1 cellular context compared by ENCODE assay signal in the genomic region with DNA sequence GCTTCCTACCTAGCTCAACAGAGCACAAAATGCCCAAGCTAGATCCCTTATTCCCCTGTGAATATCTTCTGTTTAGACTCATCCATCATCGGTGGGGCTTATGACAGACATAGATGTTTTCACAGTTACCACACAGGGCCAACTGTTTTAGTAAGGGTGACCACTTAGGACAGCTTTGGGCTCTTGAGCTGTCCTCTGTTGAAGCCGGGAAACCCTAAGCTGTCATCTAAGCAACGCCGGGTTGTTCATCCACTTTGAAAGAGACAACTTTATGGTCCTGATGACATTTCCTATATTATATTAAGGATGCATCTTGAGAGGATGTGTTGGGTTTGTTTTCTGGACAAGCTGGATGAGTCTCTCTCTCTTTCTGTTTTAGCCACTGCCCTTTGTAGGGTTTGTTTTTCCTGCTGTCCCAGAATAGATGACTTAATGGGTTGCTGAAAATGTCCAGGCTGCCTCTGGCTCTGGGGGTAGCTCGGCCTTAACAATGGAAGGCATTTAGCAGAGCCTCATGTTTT.
TF ChIP-seq lines count a peak whose summit lies in the region.

No MANE protein-coding gene starts in this region.

TF ChIP-seq in HepG2, 621 proteins besides CTCF, POLR2A, EP300 and RAD21 (continued from another document):
- TF ChIP-seq SRY (CRISPR knock-in tag; IDR thresholded peaks at IDR 0.05) (no peak), KAT8 (CRISPR knock-in tag; IDR thresholded peaks at IDR 0.05) (no peak), CBFB (CRISPR knock-in tag; IDR thresholded peaks at IDR 0.05) (no peak), PRDM10 (CRISPR knock-in tag; IDR thresholded peaks at IDR 0.05; ENCODE audit: low read depth) (no peak), ZZZ3 (CRISPR knock-in tag; IDR thresholded peaks at IDR 0.05; ENCODE audit: borderline replicate concordance) (no peak), ZNF510 (CRISPR knock-in tag; IDR thresholded peaks at IDR 0.05; ENCODE audit: low read depth) (no peak), ZNF7 (CRISPR knock-in tag; IDR thresholded peaks at IDR 0.05) (no peak), THAP11 (CRISPR knock-in tag; IDR thresholded peaks at IDR 0.05) (no peak), ZHX1 (CRISPR knock-in tag; IDR thresholded peaks at IDR 0.05; ENCODE audit: low read depth) (no peak), ZNF768 (CRISPR knock-in tag; IDR thresholded peaks at IDR 0.05) (no peak), ZNF775 (CRISPR knock-in tag; IDR thresholded peaks at IDR 0.05; ENCODE audit: borderline replicate concordance) (no peak), CHCHD3 (CRISPR knock-in tag; IDR thresholded peaks at IDR 0.05) (no peak)
- TF ChIP-seq, protein P1, sequence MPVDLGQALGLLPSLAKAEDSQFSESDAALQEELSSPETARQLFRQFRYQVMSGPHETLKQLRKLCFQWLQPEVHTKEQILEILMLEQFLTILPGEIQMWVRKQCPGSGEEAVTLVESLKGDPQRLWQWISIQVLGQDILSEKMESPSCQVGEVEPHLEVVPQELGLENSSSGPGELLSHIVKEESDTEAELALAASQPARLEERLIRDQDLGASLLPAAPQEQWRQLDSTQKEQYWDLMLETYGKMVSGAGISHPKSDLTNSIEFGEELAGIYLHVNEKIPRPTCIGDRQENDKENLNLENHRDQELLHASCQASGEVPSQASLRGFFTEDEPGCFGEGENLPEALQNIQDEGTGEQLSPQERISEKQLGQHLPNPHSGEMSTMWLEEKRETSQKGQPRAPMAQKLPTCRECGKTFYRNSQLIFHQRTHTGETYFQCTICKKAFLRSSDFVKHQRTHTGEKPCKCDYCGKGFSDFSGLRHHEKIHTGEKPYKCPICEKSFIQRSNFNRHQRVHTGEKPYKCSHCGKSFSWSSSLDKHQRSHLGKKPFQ (CRISPR knock-in tag; IDR thresholded peaks at IDR 0.05; ENCODE audit: insufficient replicate concordance) = no peak
TF ChIP-seq in HepG2: peak in this region for 0.
